ENCODE assay signal across 21 cellular contexts in genomic region chr10:29244978-29245377, GRCh38. TPM values are rescaled to one million over a fixed set of nuclear protein-coding genes. Genes with fewer than 3 reads are reported as not detected.
A peak's percentile ranks its signal among the peaks of the same experiment; 100 is the strongest.
DNase-seq lines count a peak whose midpoint lies in the region; TF ChIP-seq lines count a peak whose summit lies in the region.
"Had no signal": no experiment of that assay in that cellular context is flagged by ENCODE, and none has a peak within 500 bp of the region (broad histone marks: within the 10 kb centered on the region; RNA-seq: fewer than 3 reads in every experiment).

No MANE protein-coding gene starts in this region.

- no peak overlapping the region for H2AK5ac ChIP-seq in mesenchymal stem cell (ENCODE audit: low read length, severe bottlenecking)

- TF ChIP-seq CTCF in osteocyte (IDR thresholded peaks at IDR 0.05) (no peak), testis (IDR thresholded peaks at IDR 0.05) (no peak)

- no peaks in the 10 kb centered on the region for H3K4me1 ChIP-seq in mesenchymal stem cell (ENCODE audit: control insufficient read depth, insufficient read depth, low read depth, low read length)
- H3K4me1 ChIP-seq in testis, result no peaks in the 10 kb centered on the region

- no peaks in the 10 kb centered on the region for H3K9me3 Mint-ChIP-seq in osteocyte (ENCODE audit: unreplicated experiment)
- H3K9me3 Mint-ChIP-seq: H9 had no signal

- H3K14ac ChIP-seq in mesenchymal stem cell (ENCODE audit: low read length in 2 of 2), result no peak overlapping the region

- no peak overlapping the region for H2BK15ac ChIP-seq in mesenchymal stem cell (ENCODE audit: low read depth, poor library complexity, severe bottlenecking)

- H2BK5ac ChIP-seq in mesenchymal stem cell (ENCODE audit: low read depth, low read length, poor library complexity, severe bottlenecking), result no peak overlapping the region

- intact Hi-C loops in testis (cut with DNase I; ENCODE audit: low total_unique reads), result no loop called here

- no peak overlapping the region for H3K9ac ChIP-seq in mesenchymal stem cell (ENCODE audit: low read length)

- H3K27me3 Mint-ChIP-seq in osteocyte (ENCODE audit: unreplicated experiment), result peaks cover 11% of the 10 kb centered on the region
- H3K27me3 Mint-ChIP-seq: CD4-positive, CD25-positive, alpha-beta regulatory T cell had no signal

- peak overlapping the region; percentile 1 for H4K8ac ChIP-seq in mesenchymal stem cell (ENCODE audit: low read length)

- H3K23ac ChIP-seq in mesenchymal stem cell (ENCODE audit: low read length in 2 of 2), result no peak overlapping the region

- H3K36me3 Mint-ChIP-seq in osteocyte (ENCODE audit: unreplicated experiment), result no peaks in the 10 kb centered on the region
- H3K36me3 Mint-ChIP-seq: CD4-positive, CD25-positive, alpha-beta regulatory T cell; CD8-positive, alpha-beta memory T cell; IgD-negative memory B cell had no signal

- H3K4me2 ChIP-seq in mesenchymal stem cell (ENCODE audit: low read length, poor library complexity, severe bottlenecking), result no peak overlapping the region

- H4K91ac ChIP-seq in mesenchymal stem cell (ENCODE audit: low read length), result no peak overlapping the region

- peaks cover 1 to 32% of the 10 kb centered on the region in 2 experiments for H3K27me3 ChIP-seq in mesenchymal stem cell (ENCODE audit: control insufficient read depth in 1 of 2, insufficient read depth in 1 of 2, low read length in 2 of 2)
- no peaks in the 10 kb centered on the region for H3K27me3 ChIP-seq in testis
- H3K27me3 ChIP-seq: BE2C had no signal

- no peaks in the 10 kb centered on the region for H3K4me1 Mint-ChIP-seq in osteocyte (ENCODE audit: unreplicated experiment)
- H3K4me1 Mint-ChIP-seq: CD4-positive, CD25-positive, alpha-beta regulatory T cell; CD8-positive, alpha-beta memory T cell; IgD-negative memory B cell had no signal

- peak in 1 of 61 donors; percentile 17 for DNase-seq in caudate nucleus (lab: John Stamatoyannopoulos, UW)
- DNase-seq in mesenchymal stem cell, result no peak
- DNase-seq in osteocyte (ENCODE audit: extremely low spot score, unreplicated experiment), result peak; percentile 11
- DNase-seq in testis, result peak; percentile 31
- no peak for DNase-seq in NCI-H1092 treated with DMSO at 0.1 percent for 48 hours (lab: John Stamatoyannopoulos, UW)
- no peak for DNase-seq in HCEC 1CT
- no peak for DNase-seq in Ammon's horn (ENCODE audit: low spot score)
- DNase-seq: CD4-positive, CD25-positive, alpha-beta regulatory T cell; CD8-positive, alpha-beta memory T cell; COR-L47; DMS 273 treated with DMSO at 0.1 percent for 48 hours; DMS53; DND-41; EL; H9 had no signal

- no peak overlapping the region for H2AFZ ChIP-seq in mesenchymal stem cell (ENCODE audit: low read depth, low read length)

- 93% methylated on average over 6 of the region's 7 CpGs for WGBS in mesenchymal stem cell
- WGBS in testis, 2 donors, result 62 to 78% methylated on average over 7 of the region's 7 CpGs

- H3K4ac ChIP-seq in mesenchymal stem cell (ENCODE audit: low read depth in 1 of 2, low read length in 2 of 2), result peak overlapping the region in 1 of 2 experiments; percentile 21

- H3K27ac ChIP-seq in caudate nucleus (ENCODE audit: low read depth, low read length), result peak overlapping the region; percentile 72
- no peak overlapping the region for H3K27ac ChIP-seq in mesenchymal stem cell (ENCODE audit: low read length, poor library complexity, severe bottlenecking)
- peak overlapping the region; percentile 15 to 42 for H3K27ac ChIP-seq in testis

- H3K4me3 ChIP-seq in mesenchymal stem cell (ENCODE audit: insufficient read depth in 1 of 2, low read depth in 1 of 2, low read length in 2 of 2) (no peak overlapping the region), testis (peak overlapping the region in 1 of 2 donors; percentile 32)

- no peak overlapping the region for H3K4me3 Mint-ChIP-seq in osteocyte (ENCODE audit: unreplicated experiment)
- H3K4me3 Mint-ChIP-seq: CD4-positive, CD25-positive, alpha-beta regulatory T cell; CD8-positive, alpha-beta memory T cell; H9; IgD-negative memory B cell had no signal

- H3K36me3 ChIP-seq in mesenchymal stem cell (ENCODE audit: control insufficient read depth in 1 of 2, insufficient read depth in 2 of 2, low read depth in 1 of 2, low read length in 2 of 2), result no peaks in the 10 kb centered on the region
- H3K36me3 ChIP-seq in testis (ENCODE audit: low read depth, missing control alignments), result no peaks in the 10 kb centered on the region
- H3K36me3 ChIP-seq: BE2C had no signal

- no peaks in the 10 kb centered on the region for H3K79me1 ChIP-seq in mesenchymal stem cell (replicated peaks; ENCODE audit: low read length, poor library complexity, severe bottlenecking)

- no peak overlapping the region for H2BK120ac ChIP-seq in mesenchymal stem cell (ENCODE audit: low read depth, low read length)

- no peak overlapping the region for H3K18ac ChIP-seq in mesenchymal stem cell (ENCODE audit: low read depth in 1 of 2, low read length in 2 of 2)

- no peak overlapping the region for H3K27ac Mint-ChIP-seq in osteocyte (ENCODE audit: unreplicated experiment)
- H3K27ac Mint-ChIP-seq: CD4-positive, CD25-positive, alpha-beta regulatory T cell; CD8-positive, alpha-beta memory T cell; H9; IgD-negative memory B cell had no signal

- H3K9me3 ChIP-seq in mesenchymal stem cell (ENCODE audit: control insufficient read depth, low read length) (no peaks in the 10 kb centered on the region), testis (no peaks in the 10 kb centered on the region)
- H3K9me3 ChIP-seq: BE2C had no signal

- H2BK12ac ChIP-seq in mesenchymal stem cell (ENCODE audit: low read length in 2 of 2), result no peak overlapping the region

- no peak for TF ChIP-seq POLR2A in testis (IDR thresholded peaks at IDR 0.05)

RNA-seq across cellular contexts. Expression of gene LYZL1, which starts 43.9 kb away (rescaled TPM):
- not detected for polyA plus RNA-seq in mesenchymal stem cell (2013, experiment 1 of 2)
- polyA plus RNA-seq in mesenchymal stem cell (2013, experiment 2 of 2), result not detected
- not detected in 2 replicates for total RNA-seq in osteocyte
- total RNA-seq in testis, result 10 to 100 TPM; 37.0 to 67.6 TPM
- 91.3 TPM for polyA plus RNA-seq in testis (ENCODE audit: insufficient read depth, low read depth, low replicate concordance)
- total RNA-seq: A172; CD4-positive, CD25-positive, alpha-beta regulatory T cell; CD8-positive, alpha-beta memory T cell; G401; H1; H9; HepG2 had no signal
- polyA plus RNA-seq: CD4-positive, CD25-positive, alpha-beta regulatory T cell; CD8-positive, alpha-beta memory T cell; H1; HepG2; IgD-negative memory B cell had no signal

Comparison
In these comparisons a context has a peak if more than half of its experiments do, and no peak if none do; other contexts are left out.
1. DNase-seq: peak in osteocyte (single experiment) and testis (single experiment); none in mesenchymal stem cell (single experiment), NCI-H1092 treated with DMSO at 0.1 percent for 48 hours (single experiment), HCEC 1CT (single experiment) and Ammon's horn (single experiment).
2. RNA of gene LYZL1, which starts 43.9 kb away (total RNA-seq): 37.0 to 67.6 TPM in testis; not detected in osteocyte; every median in the first group is over 10 times any median in the second.